In genomic region chr11:132840660-132841059, GRCh38 we compare ENCODE assay signal across 2 cellular contexts.
TF ChIP-seq lines count a peak whose summit lies in the region.

No MANE protein-coding gene starts in this region.

TF ChIP-seq in GM23338, 12 proteins besides CTCF, POLR2A, EP300 and RAD21:
- no peak for TF ChIP-seq ETS1 (IDR thresholded peaks at IDR 0.05)
- TF ChIP-seq CREB1 (CRISPR knock-in tag; IDR thresholded peaks at IDR 0.05; ENCODE audit: low read depth) = no peak
- TF ChIP-seq EZH2 (IDR thresholded peaks at IDR 0.05; ENCODE audit: low read depth, unreplicated experiment) = no peak
- no peak for TF ChIP-seq STAT1 (IDR thresholded peaks at IDR 0.05; ENCODE audit: unreplicated experiment)
- no peak for TF ChIP-seq EZH2phosphoT487 (IDR thresholded peaks at IDR 0.05; ENCODE audit: unreplicated experiment)
- TF ChIP-seq ZNF331 (CRISPR knock-in tag; IDR thresholded peaks at IDR 0.05; ENCODE audit: low read depth) = no peak
- no peak for TF ChIP-seq POLR2AphosphoS5 (IDR thresholded peaks at IDR 0.05; ENCODE audit: low read depth)
- TF ChIP-seq REST (IDR thresholded peaks at IDR 0.05; ENCODE audit: unreplicated experiment) = no peak
- TF ChIP-seq ZNF462 (CRISPR knock-in tag; IDR thresholded peaks at IDR 0.05) = no peak
- no peak for TF ChIP-seq JUNB (IDR thresholded peaks at IDR 0.05; ENCODE audit: unreplicated experiment)
- TF ChIP-seq ZNF114 (CRISPR knock-in tag; IDR thresholded peaks at IDR 0.05) = no peak
- no peak for TF ChIP-seq NANOG (IDR thresholded peaks at IDR 0.05; ENCODE audit: borderline replicate concordance)
TF ChIP-seq in GM23338: peak in this region for 0.

TF ChIP-seq in H1, 55 proteins besides CTCF, POLR2A, EP300 and RAD21 (continued from another document):
- TF ChIP-seq TAF7 (optimal IDR thresholded peaks at IDR 0.05; ENCODE audit: borderline replicate concordance, low read depth, low read length) = no peak
TF ChIP-seq in H1: peak in this region for 0.
